ENCODE assay signal across 9 cellular contexts in genomic region chr1:61318319-61319125, GRCh38.
A peak's percentile ranks its signal among the peaks of the same experiment; 100 is the strongest.
DNase-seq lines count a peak whose midpoint lies in the region; ATAC-seq and TF ChIP-seq lines count a peak whose summit lies in the region.
"Had no signal": no experiment of that assay in that cellular context is flagged by ENCODE, and none has a peak within 500 bp of the region (broad histone marks: within the 10 kb centered on the region; RNA-seq: fewer than 3 reads in every experiment).

No MANE protein-coding gene starts in this region.

- peak overlapping the region; percentile 70 for H3K27ac Mint-ChIP-seq in mesothelial cell of epicardium
- H3K27ac Mint-ChIP-seq: memory B cell had no signal

- H3K27me3 ChIP-seq in body of pancreas, result no peaks in the 10 kb centered on the region

- no peaks in the 10 kb centered on the region for H3K9me3 ChIP-seq in body of pancreas

- H3K27ac ChIP-seq in body of pancreas (peak overlapping the region; percentile 25 to 67 (median 47)), RWPE1 (no peak overlapping the region)

- H3K36me3 ChIP-seq in body of pancreas (replicated peaks in 1 of 2; ENCODE audit: insufficient read depth in 1 of 2, low read depth in 2 of 2), result no peaks in the 10 kb centered on the region

- intact Hi-C loops in body of pancreas (cut with DNase I), result no loop called here

- peak in 3 of 4 donors; percentile 23 to 62 (median 31) for DNase-seq in body of pancreas
- DNase-seq in mesothelial cell of epicardium (ENCODE audit: low spot score in 2 of 2, unreplicated experiment in 2 of 2), result no peak
- no peak for DNase-seq in germinal center (ENCODE audit: low spot score)
- DNase-seq in RWPE1 (ENCODE audit: low spot score), result no peak
- DNase-seq in NOMO-1 treated with DMSO at 0.1 percent for 48 hours (lab: John Stamatoyannopoulos, UW; ENCODE audit: unreplicated experiment), result no peak

- no peak for TF ChIP-seq CTCF in body of pancreas (IDR thresholded peaks at IDR 0.05)
- TF ChIP-seq CTCF in mesothelial cell of epicardium (IDR thresholded peaks at IDR 0.05; ENCODE audit: unreplicated experiment), result no peak
- TF ChIP-seq CTCF in RWPE1 (conservative IDR thresholded peaks at IDR 0.05; ENCODE audit: low read depth), result no peak

- POLR2A ChIA-PET in RWPE1 (lab: Yijun Ruan, JAX; ENCODE audit: low non-redundant PET), result no interaction called here

- peak in 1 of 3 donors; percentile 2 for TF ChIP-seq POLR2A in body of pancreas (IDR thresholded peaks at IDR 0.05)

- H3K4me1 Mint-ChIP-seq in mesothelial cell of epicardium, result peaks cover 30% of the 10 kb centered on the region
- H3K4me1 Mint-ChIP-seq: memory B cell had no signal

- H3K4me3 Mint-ChIP-seq in mesothelial cell of epicardium, result no peak overlapping the region
- H3K4me3 Mint-ChIP-seq: memory B cell had no signal

- no peaks in the 10 kb centered on the region for H3K27me3 Mint-ChIP-seq in mesothelial cell of epicardium (ENCODE audit: low read depth)

- peaks cover 22% of the 10 kb centered on the region for H3K36me3 Mint-ChIP-seq in mesothelial cell of epicardium
- H3K36me3 Mint-ChIP-seq: memory B cell had no signal

- H3K4me3 ChIP-seq in GM08714 (ENCODE audit: low read length), result 0 out of 2 replicates have a peak overlapping the region, but pooled peaks have one; percentile 8
- no peak overlapping the region for H3K4me3 ChIP-seq in body of pancreas

- peaks cover 49% of the 10 kb centered on the region for H3K4me1 ChIP-seq in body of pancreas

- 43% methylated on average over 8 of the region's 8 CpGs for WGBS in body of pancreas, 2 donors

- CTCF ChIA-PET in RWPE1 (lab: Yijun Ruan, JAX), result interaction anchor here (0.6 kb wide), 1 partner anchor 1838 kb away, joined by 5 read pairs; no protein-coding TSS in a partner anchor

- H3K9me3 Mint-ChIP-seq in mesothelial cell of epicardium, result no peaks in the 10 kb centered on the region
- H3K9me3 Mint-ChIP-seq: memory B cell had no signal

- ATAC-seq in GM19467 (IDR thresholded peaks at IDR 0.05; ENCODE audit: unreplicated experiment), result peak; percentile 99
- ATAC-seq in HG03442 (IDR thresholded peaks at IDR 0.05; ENCODE audit: unreplicated experiment), result peak; percentile 100
- peak; percentile 65 for ATAC-seq in body of pancreas

Comparison
In these comparisons a context has a peak if more than half of its experiments do, and no peak if none do; other contexts are left out.
1. DNase-seq: peak in body of pancreas (3 of 4); none in mesothelial cell of epicardium (0 of 2), germinal center (single experiment), RWPE1 (single experiment) and NOMO-1 treated with DMSO at 0.1 percent for 48 hours (single experiment).
2. Peak in every context shown above with its lines, with median percentiles within 50 percentile points of each other: ATAC-seq.